In genomic region chr5:110013042-110013441, GRCh38 we compare ENCODE assay signal across 33 cellular contexts.
"Had no signal": no experiment of that assay in that cellular context is flagged by ENCODE, and none has a peak within 500 bp of the region (broad histone marks: within the 10 kb centered on the region; RNA-seq: fewer than 3 reads in every experiment).

No MANE protein-coding gene starts in this region.

- H3K36me3 ChIP-seq: MG63 had no signal

- H3K9ac ChIP-seq: KMS-11 had no signal

- DNase-seq: Karpas-422, Kasumi-1, MG63, MM.1S, MV-4-11, NCI-H1048, NCI-H1092, NCI-H1092 treated with DMSO at 0.1 percent for 48 hours, NCI-H1105, NCI-H1105 treated with DMSO at 0.1 percent for 48 hours, NCI-H1417, NCI-H1417 treated with DMSO at 0.1 percent for 48 hours, NCI-H1436, NCI-H1436 treated with DMSO at 0.1 percent for 48 hours, NCI-H146, NCI-H1694, NCI-H1694 treated with DMSO at 0.1 percent for 48 hours, NCI-H187, NCI-H187 treated with DMSO at 0.1 percent for 48 hours, NCI-H1930, NCI-H2029, NCI-H2029 treated with DMSO at 0.1 percent for 48 hours, NCI-H2081, NCI-H2081 treated with DMSO at 0.1 percent for 48 hours, NCI-H2107, NCI-H2171, NCI-H2227 treated with DMSO at 0.1 percent for 48 hours, NCI-H226, NCI-H345, NCI-H446, NCI-H446 treated with DMSO at 0.1 percent for 48 hours, NCI-H510A had no signal

- H3K4me3 ChIP-seq: MG63 had no signal

- H3K27ac ChIP-seq: KMS-11 had no signal

- H3K27me3 ChIP-seq: MG63 had no signal

- H3K4me2 ChIP-seq: KMS-11 had no signal

- H3K9me3 ChIP-seq: MG63 had no signal
